Comparison of ENCODE assay signal across 2 cellular contexts in genomic region chr12:71538807-71539206, GRCh38.
A peak's percentile ranks its signal among the peaks of the same experiment; 100 is the strongest.
TF ChIP-seq lines count a peak whose summit lies in the region.

No MANE protein-coding gene starts in this region.

TF ChIP-seq in SK-N-SH, 30 proteins besides CTCF, POLR2A, EP300 and RAD21 (continued from another document):
- no peak for TF ChIP-seq IRF3 (IDR thresholded peaks at IDR 0.05; ENCODE audit: low read depth, low read length)
TF ChIP-seq in SK-N-SH: peak in this region for 2.

TF ChIP-seq in SK-N-SH treated with all-trans-retinoic acid at 6 μM for 48 hours, 23 proteins besides CTCF, POLR2A, EP300 and RAD21 (continued from another document):
- TF ChIP-seq POU6F1 (CRISPR knock-in tag; IDR thresholded peaks at IDR 0.05; ENCODE audit: borderline replicate concordance, low read depth) (no peak), OSR1 (CRISPR knock-in tag; IDR thresholded peaks at IDR 0.05) (no peak), ZNF8 (CRISPR knock-in tag; IDR thresholded peaks at IDR 0.05) (no peak), CREB5 (CRISPR knock-in tag; IDR thresholded peaks at IDR 0.05; ENCODE audit: low read depth) (no peak), CSRNP3 (CRISPR knock-in tag; IDR thresholded peaks at IDR 0.05) (0 out of 2 replicates have a peak, but pooled peaks have one; percentile 21), RARB (CRISPR knock-in tag; IDR thresholded peaks at IDR 0.05) (no peak), BACH2 (CRISPR knock-in tag; IDR thresholded peaks at IDR 0.05; ENCODE audit: borderline replicate concordance) (no peak), ESRRG (CRISPR knock-in tag; IDR thresholded peaks at IDR 0.05) (no peak), ISL1 (CRISPR knock-in tag; IDR thresholded peaks at IDR 0.05) (peak; percentile 36), ZFP30 (CRISPR knock-in tag; IDR thresholded peaks at IDR 0.05) (no peak), ARNTL (CRISPR knock-in tag; IDR thresholded peaks at IDR 0.05; ENCODE audit: borderline replicate concordance, low read depth) (no peak), TOX (CRISPR knock-in tag; IDR thresholded peaks at IDR 0.05; ENCODE audit: borderline replicate concordance) (no peak), TSHZ2 (CRISPR knock-in tag; IDR thresholded peaks at IDR 0.05) (no peak), GLIS3 (CRISPR knock-in tag; IDR thresholded peaks at IDR 0.05) (no peak)
